29 cellular contexts compared by ENCODE assay signal in genomic region chr13:110985570-110985969, GRCh38.
"Had no signal": no experiment of that assay in that cellular context is flagged by ENCODE, and none has a peak within 500 bp of the region (broad histone marks: within the 10 kb centered on the region; RNA-seq: fewer than 3 reads in every experiment).

No MANE protein-coding gene starts in this region.

- H3K4me3 ChIP-seq: ascending aorta, cardiac muscle cell, coronary artery, psoas muscle, sigmoid colon, thyroid gland, upper lobe of right lung had no signal

- H3K36me3 ChIP-seq: ascending aorta, cardiac muscle cell, sigmoid colon, thyroid gland, upper lobe of right lung had no signal

- H2AFZ ChIP-seq: parathyroid adenoma had no signal

- H3K4me1 ChIP-seq: ascending aorta, parathyroid adenoma, sigmoid colon, thyroid gland had no signal

- H3K27me3 ChIP-seq: ascending aorta, cardiac muscle cell, sigmoid colon, thyroid gland, upper lobe of right lung had no signal

- H3K4me2 ChIP-seq: SK-N-SH had no signal

- H3K9ac ChIP-seq: parathyroid adenoma, SK-N-SH had no signal

- H3K27ac ChIP-seq: ascending aorta, cardiac muscle cell, coronary artery, parathyroid adenoma, psoas muscle, sigmoid colon, thyroid gland, upper lobe of right lung had no signal

- ATAC-seq: activated CD8-positive, alpha-beta memory T cell treated with anti-CD3 and anti-CD28 coated beads, Interleukin-2, amount 10 ng/mL, durations not matched to agents 7 days and 5 days; activated CD8-positive, alpha-beta T cell treated with anti-CD3 and anti-CD28 coated beads for 36 hours; activated naive CD4-positive, alpha-beta T cell treated with anti-CD3 and anti-CD28 coated beads, Interleukin-2, amount 50 U/mL, for 72 hours; activated T-cell treated with anti-CD3 and anti-CD28 coated beads, Interleukin-2, amount 50 U/mL, for 72 hours; esophagus mucosa; left colon; naive thymus-derived CD8-positive, alpha-beta T cell; psoas muscle; T-helper 17 cell; upper lobe of right lung; WTC11 had no signal

- H3K9me3 ChIP-seq: ascending aorta, psoas muscle, sigmoid colon, SK-N-SH, thyroid gland, upper lobe of right lung had no signal

- DNase-seq: activated CD4-positive, alpha-beta T cell treated with anti-CD3 and anti-CD28 coated beads for 1 hour; activated CD4-positive, alpha-beta T cell treated with anti-CD3 and anti-CD28 coated beads, Interleukin-2, amount 10 ng/mL, durations not matched to agents 7 days and 5 days; activated CD8-positive, alpha-beta memory T cell treated with anti-CD3 and anti-CD28 coated beads, Interleukin-2, amount 10 ng/mL, durations not matched to agents 7 days and 5 days; activated CD8-positive, alpha-beta T cell treated with anti-CD3 and anti-CD28 coated beads for 36 hours; activated naive CD4-positive, alpha-beta T cell; activated T-cell treated with anti-CD3 and anti-CD28 coated beads for 4 hours; activated T-cell treated with anti-CD3 and anti-CD28 coated beads, Interleukin-2, amount 50 U/mL, for 72 hours; cerebellar nuclear complex; glutamatergic neuron; hippocampal formation; kidney; left colon; naive thymus-derived CD8-positive, alpha-beta T cell; nucleus accumbens; psoas muscle; sigmoid colon; SK-N-SH; SW 1271; T-helper 17 cell; T1000; thyroid gland; upper lobe of right lung had no signal
